ENCODE assay signal across 1 cellular context in the genomic region with DNA sequence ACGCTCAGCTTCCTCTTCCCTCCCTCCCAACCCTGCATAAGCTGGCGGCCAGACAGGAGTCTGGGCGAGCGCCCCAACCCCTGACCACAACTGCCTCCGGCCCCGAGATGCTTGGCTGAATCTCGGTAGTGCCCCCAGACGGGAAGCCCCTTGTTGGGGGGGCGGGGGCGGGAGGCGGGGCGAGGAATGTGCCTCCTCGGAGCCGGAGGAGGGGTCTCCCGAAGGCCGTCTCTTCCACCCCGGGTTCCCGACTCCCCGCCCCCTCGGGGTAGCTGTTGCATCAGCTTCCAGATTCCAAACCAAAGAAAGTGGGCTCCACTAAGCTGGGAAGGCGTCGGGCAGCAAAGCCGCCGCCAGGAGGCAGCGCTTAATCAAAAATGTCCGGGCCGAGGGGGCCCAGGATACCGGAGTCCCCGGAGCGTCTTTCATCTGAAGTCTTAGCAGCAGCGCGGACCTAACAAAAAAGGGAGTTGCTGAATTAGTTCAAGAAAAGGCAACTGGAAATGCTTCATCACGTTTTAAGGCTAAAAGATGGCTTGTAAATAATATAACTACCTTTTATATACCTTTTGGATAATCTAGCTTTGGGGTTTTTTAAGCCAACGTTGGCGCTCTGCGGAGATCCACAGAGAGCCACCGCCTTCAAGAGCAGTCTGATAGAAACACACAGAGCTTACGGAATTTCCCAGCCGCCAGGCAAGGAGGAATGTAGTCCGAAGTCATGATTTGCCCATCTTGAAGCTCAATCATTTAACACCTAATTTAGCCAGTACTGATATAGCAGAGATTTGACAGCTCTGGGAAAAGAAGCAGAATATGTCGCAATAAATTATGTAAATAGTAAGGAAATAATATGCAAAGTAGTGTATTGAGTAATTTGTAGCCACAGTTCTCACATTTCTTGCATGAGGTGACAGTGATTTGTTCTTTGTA.
TF ChIP-seq lines count a peak whose summit lies in the region.

No MANE protein-coding gene starts in this region.

TF ChIP-seq in SK-N-SH, 30 proteins besides CTCF, POLR2A, EP300 and RAD21 (continued from another document):
- TF ChIP-seq, protein P1, sequence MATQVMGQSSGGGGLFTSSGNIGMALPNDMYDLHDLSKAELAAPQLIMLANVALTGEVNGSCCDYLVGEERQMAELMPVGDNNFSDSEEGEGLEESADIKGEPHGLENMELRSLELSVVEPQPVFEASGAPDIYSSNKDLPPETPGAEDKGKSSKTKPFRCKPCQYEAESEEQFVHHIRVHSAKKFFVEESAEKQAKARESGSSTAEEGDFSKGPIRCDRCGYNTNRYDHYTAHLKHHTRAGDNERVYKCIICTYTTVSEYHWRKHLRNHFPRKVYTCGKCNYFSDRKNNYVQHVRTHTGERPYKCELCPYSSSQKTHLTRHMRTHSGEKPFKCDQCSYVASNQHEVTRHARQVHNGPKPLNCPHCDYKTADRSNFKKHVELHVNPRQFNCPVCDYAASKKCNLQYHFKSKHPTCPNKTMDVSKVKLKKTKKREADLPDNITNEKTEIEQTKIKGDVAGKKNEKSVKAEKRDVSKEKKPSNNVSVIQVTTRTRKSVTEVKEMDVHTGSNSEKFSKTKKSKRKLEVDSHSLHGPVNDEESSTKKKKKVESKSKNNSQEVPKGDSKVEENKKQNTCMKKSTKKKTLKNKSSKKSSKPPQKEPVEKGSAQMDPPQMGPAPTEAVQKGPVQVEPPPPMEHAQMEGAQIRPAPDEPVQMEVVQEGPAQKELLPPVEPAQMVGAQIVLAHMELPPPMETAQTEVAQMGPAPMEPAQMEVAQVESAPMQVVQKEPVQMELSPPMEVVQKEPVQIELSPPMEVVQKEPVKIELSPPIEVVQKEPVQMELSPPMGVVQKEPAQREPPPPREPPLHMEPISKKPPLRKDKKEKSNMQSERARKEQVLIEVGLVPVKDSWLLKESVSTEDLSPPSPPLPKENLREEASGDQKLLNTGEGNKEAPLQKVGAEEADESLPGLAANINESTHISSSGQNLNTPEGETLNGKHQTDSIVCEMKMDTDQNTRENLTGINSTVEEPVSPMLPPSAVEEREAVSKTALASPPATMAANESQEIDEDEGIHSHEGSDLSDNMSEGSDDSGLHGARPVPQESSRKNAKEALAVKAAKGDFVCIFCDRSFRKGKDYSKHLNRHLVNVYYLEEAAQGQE (IDR thresholded peaks at IDR 0.05; ENCODE audit: low read depth, low read length), result no peak
- TF ChIP-seq GATA2 (CRISPR knock-in tag; IDR thresholded peaks at IDR 0.05) (no peak), GABPA (IDR thresholded peaks at IDR 0.05; ENCODE audit: low read depth) (no peak), EZH2phosphoT487 (IDR thresholded peaks at IDR 0.05; ENCODE audit: borderline replicate concordance, low read depth) (no peak), TAF1 (IDR thresholded peaks at IDR 0.05; ENCODE audit: borderline replicate concordance, low read depth, low read length) (peak; percentile 46; the same call in 1 of the 2 replicates)
TF ChIP-seq in SK-N-SH: peak in this region for 2.
